Comparison of ENCODE assay signal across 13 cellular contexts in genomic region chr20:33827629-33828325, GRCh38. TPM values are rescaled to one million over a fixed set of nuclear protein-coding genes. Genes with fewer than 3 reads are reported as not detected.
DNase-seq lines count a peak whose midpoint lies in the region; ATAC-seq and TF ChIP-seq lines count a peak whose summit lies in the region.
"Had no signal": no experiment of that assay in that cellular context is flagged by ENCODE, and none has a peak within 500 bp of the region (broad histone marks: within the 10 kb centered on the region; RNA-seq: fewer than 3 reads in every experiment).

No MANE protein-coding gene starts in this region.

- H3K4me3 ChIP-seq in thymus (ENCODE audit: low read length): no peak overlapping the region
- no peak overlapping the region for H3K4me3 ChIP-seq in foreskin fibroblast (ENCODE audit: low read depth in 1 of 2, low read length in 2 of 2)

- peak overlapping the region; percentile 79 for H3K27ac Mint-ChIP-seq in memory B cell

- TF ChIP-seq CTCF in VCaP (conservative IDR thresholded peaks at IDR 0.05) (no peak), foreskin fibroblast (IDR thresholded peaks at IDR 0.05; ENCODE audit: low read depth, low read length) (no peak)

- ATAC-seq in memory B cell (ENCODE audit: low read depth): no peak

- peaks cover 55% of the 10 kb centered on the region for H3K4me1 ChIP-seq in thymus (ENCODE audit: control insufficient read depth, insufficient read depth, low read length)

- peak overlapping the region; percentile 86 for H3K27ac ChIP-seq in VCaP
- H3K27ac ChIP-seq in thymus (ENCODE audit: low read depth): peak overlapping the region; percentile 20

- H3K9me3 Mint-ChIP-seq in memory B cell: no peaks in the 10 kb centered on the region

- DNase-seq in NCI-H510A treated with DMSO at 0.1 percent for 48 hours (lab: John Stamatoyannopoulos, UW) (peak; percentile 58), NCI-H510A (lab: John Stamatoyannopoulos, UW) (no peak), memory B cell (ENCODE audit: low spot score in 2 of 2) (no peak), Ammon's horn (ENCODE audit: low spot score) (no peak), foreskin fibroblast (no peak), NCI-H2227 treated with DMSO at 0.1 percent for 48 hours (lab: John Stamatoyannopoulos, UW) (no peak)
- DNase-seq: 8988T; effector memory CD4-positive, alpha-beta T cell; NCI-H1417 treated with DMSO at 0.1 percent for 48 hours; nucleus accumbens; OCI-M1 had no signal

- H3K27me3 ChIP-seq in thymus (ENCODE audit: control insufficient read depth, insufficient read depth): no peaks in the 10 kb centered on the region

- no peaks in the 10 kb centered on the region for H3K9me3 ChIP-seq in thymus (ENCODE audit: control insufficient read depth)

- H3K4me3 Mint-ChIP-seq in memory B cell: no peak overlapping the region

- no peaks in the 10 kb centered on the region for H3K27me3 Mint-ChIP-seq in memory B cell

- H3K36me3 Mint-ChIP-seq in memory B cell: peaks cover 18% of the 10 kb centered on the region

- 89% methylated on average over 4 of the region's 4 CpGs for whole genome bisulfite sequencing in thymus

- peaks cover 9% of the 10 kb centered on the region for H3K36me3 ChIP-seq in thymus (ENCODE audit: control insufficient read depth, insufficient read depth)

- H3K4me1 Mint-ChIP-seq in memory B cell: peaks cover 45% of the 10 kb centered on the region

RNA-seq across cellular contexts. Expression of gene CHMP4B, which starts 16.6 kb away (rescaled TPM):
- polyA plus RNA-seq in thymus: 130 TPM
